In the genomic region with DNA sequence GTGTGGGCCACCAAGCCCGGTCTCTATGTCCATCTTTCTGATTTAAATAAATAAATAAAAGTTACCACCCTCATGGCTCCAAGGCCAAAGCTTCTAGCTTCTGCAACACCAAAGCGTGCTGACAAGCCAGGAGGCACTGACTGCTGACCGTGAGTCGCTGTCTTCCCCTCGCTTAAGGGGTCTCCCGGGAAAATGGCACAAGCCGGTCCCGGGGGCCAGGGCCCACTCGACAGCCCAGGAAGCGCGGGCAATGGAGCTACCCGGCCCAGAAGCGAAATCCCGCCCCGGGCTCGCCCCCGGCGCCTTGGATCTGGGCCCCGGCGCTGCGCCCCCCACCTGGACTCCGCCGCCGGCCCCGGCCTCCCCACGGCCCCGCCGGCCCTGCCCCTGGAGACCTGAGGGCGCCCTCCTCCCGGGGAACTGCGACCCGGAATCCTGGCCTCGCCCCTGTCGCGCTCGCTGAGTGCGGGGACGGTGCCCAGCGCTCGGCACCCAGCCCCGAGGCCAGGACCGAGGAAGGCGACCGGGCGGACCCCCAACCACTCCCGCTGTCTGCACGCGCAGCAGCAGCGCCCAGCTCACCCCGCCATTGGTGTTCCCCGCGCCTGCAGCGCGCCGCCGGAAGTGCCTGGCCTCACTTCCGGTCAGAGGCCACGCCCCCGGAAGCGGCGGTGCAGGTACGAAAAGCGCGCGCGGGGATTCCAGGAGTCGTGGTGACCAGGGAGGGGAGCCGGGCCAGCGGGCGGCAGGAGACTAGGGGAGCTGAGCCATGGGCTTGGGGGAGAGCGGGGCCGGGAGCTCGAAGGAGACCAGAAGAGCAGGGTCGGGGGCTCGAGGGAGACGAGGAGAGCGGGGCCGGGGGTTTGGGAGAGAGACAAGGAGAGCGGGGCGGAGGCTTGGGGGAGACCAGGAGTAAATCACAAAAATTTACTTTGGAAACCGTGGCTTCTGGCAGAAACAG, we compare ENCODE assay signal across 1 cellular context.
TF ChIP-seq lines count a peak whose summit lies in the region.

A gene (minus strand): TSS at position 626 of the 961 bp plus-strand sequence. CDS start 36 bp downstream, at position 590.
A gene (plus strand): TSS at position 647 of the 961 bp plus-strand sequence. CDS start 2,349 bp downstream, outside the sequence.

TF ChIP-seq in HCT116, 20 proteins besides CTCF, POLR2A, EP300 and RAD21 (continued from another document):
- TF ChIP-seq, protein P1, sequence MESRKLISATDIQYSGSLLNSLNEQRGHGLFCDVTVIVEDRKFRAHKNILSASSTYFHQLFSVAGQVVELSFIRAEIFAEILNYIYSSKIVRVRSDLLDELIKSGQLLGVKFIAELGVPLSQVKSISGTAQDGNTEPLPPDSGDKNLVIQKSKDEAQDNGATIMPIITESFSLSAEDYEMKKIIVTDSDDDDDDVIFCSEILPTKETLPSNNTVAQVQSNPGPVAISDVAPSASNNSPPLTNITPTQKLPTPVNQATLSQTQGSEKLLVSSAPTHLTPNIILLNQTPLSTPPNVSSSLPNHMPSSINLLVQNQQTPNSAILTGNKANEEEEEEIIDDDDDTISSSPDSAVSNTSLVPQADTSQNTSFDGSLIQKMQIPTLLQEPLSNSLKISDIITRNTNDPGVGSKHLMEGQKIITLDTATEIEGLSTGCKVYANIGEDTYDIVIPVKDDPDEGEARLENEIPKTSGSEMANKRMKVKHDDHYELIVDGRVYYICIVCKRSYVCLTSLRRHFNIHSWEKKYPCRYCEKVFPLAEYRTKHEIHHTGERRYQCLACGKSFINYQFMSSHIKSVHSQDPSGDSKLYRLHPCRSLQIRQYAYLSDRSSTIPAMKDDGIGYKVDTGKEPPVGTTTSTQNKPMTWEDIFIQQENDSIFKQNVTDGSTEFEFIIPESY (IDR thresholded peaks at IDR 0.05; ENCODE audit: extremely low read depth, insufficient replicate concordance, low read length), result peak; percentile 34
- TF ChIP-seq CEBPB (IDR thresholded peaks at IDR 0.05; ENCODE audit: low read depth), result no peak
- TF ChIP-seq, protein P2, sequence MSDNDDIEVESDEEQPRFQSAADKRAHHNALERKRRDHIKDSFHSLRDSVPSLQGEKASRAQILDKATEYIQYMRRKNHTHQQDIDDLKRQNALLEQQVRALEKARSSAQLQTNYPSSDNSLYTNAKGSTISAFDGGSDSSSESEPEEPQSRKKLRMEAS (IDR thresholded peaks at IDR 0.05), result peak; percentile 92
- TF ChIP-seq SP1 (IDR thresholded peaks at IDR 0.05; ENCODE audit: low read depth), result peak; percentile 69
- peak; percentile 92 for TF ChIP-seq POLR2AphosphoS5 (IDR thresholded peaks at IDR 0.05; ENCODE audit: low read depth, low read length)
- TF ChIP-seq YY1 (IDR thresholded peaks at IDR 0.05; ENCODE audit: extremely low read depth, insufficient replicate concordance, low read depth, low read length), result peak; percentile 93
